Comparison of ENCODE assay signal across 14 cellular contexts in genomic region chr7:45638916-45639315, GRCh38.
DNase-seq lines count a peak whose midpoint lies in the region; FAIRE-seq and TF ChIP-seq lines count a peak whose summit lies in the region.
"Had no signal": no experiment of that assay in that cellular context is flagged by ENCODE, and none has a peak within 500 bp of the region (broad histone marks: within the 10 kb centered on the region; RNA-seq: fewer than 3 reads in every experiment).

No MANE protein-coding gene starts in this region.

- intact Hi-C loops in dorsolateral prefrontal cortex (cut with DNase I), result no loop called here

- TF ChIP-seq CTCF in dorsolateral prefrontal cortex (IDR thresholded peaks at IDR 0.05 in 54 of 56, conservative IDR thresholded peaks at IDR 0.05 in 2 of 56; ENCODE audit: low read depth in 1 of 56, partially characterized antibody in 56 of 56), result no peak

- H3K27me3 ChIP-seq in dorsolateral prefrontal cortex, result no peaks in the 10 kb centered on the region

- H3K4me1 Mint-ChIP-seq in activated T-cell treated with anti-CD3 and anti-CD28 coated beads, Interleukin-2, amount 50 U/mL, for 24 hours (ENCODE audit: low read depth), result no peaks in the 10 kb centered on the region

- DNase-seq in COLO668 (lab: John Stamatoyannopoulos, UW; ENCODE audit: unreplicated experiment) (peak; percentile 69), DMS53 treated with DMSO at 0.1 percent for 48 hours (lab: John Stamatoyannopoulos, UW; ENCODE audit: unreplicated experiment) (peak; percentile 62), NCI-H748 (lab: John Stamatoyannopoulos, UW; ENCODE audit: unreplicated experiment) (peak; percentile 85), dorsolateral prefrontal cortex (no peak), NCI-H2171 treated with DMSO at 0.1 percent for 48 hours (lab: John Stamatoyannopoulos, UW) (no peak)
- no peak for DNase-seq in activated T-cell treated with anti-CD3 and anti-CD28 coated beads, Interleukin-2, amount 50 U/mL, for 24 hours
- DNase-seq: AML-193; CD4-positive, CD25-positive, alpha-beta regulatory T cell; EL; HCEC 1CT; NCI-H187; NCI-H526; T-helper 17 cell had no signal

- no peaks in the 10 kb centered on the region for H3K36me3 Mint-ChIP-seq in activated T-cell treated with anti-CD3 and anti-CD28 coated beads, Interleukin-2, amount 50 U/mL, for 24 hours (ENCODE audit: low read depth)
- H3K36me3 Mint-ChIP-seq: CD4-positive, CD25-positive, alpha-beta regulatory T cell had no signal

- H3K27me3 Mint-ChIP-seq in activated T-cell treated with anti-CD3 and anti-CD28 coated beads, Interleukin-2, amount 50 U/mL, for 24 hours, result no peaks in the 10 kb centered on the region

- FAIRE-seq in islet of Langerhans (lab: Jason Lieb, UNC), result peak; percentile 94

- H3K4me3 Mint-ChIP-seq in activated T-cell treated with anti-CD3 and anti-CD28 coated beads, Interleukin-2, amount 50 U/mL, for 24 hours, result no peak overlapping the region
- H3K4me3 Mint-ChIP-seq: CD4-positive, CD25-positive, alpha-beta regulatory T cell; T-helper 17 cell had no signal

- no peaks in the 10 kb centered on the region for H3K9me3 Mint-ChIP-seq in activated T-cell treated with anti-CD3 and anti-CD28 coated beads, Interleukin-2, amount 50 U/mL, for 24 hours
- H3K9me3 Mint-ChIP-seq: CD4-positive, CD25-positive, alpha-beta regulatory T cell had no signal

- no peak overlapping the region for H3K27ac ChIP-seq in dorsolateral prefrontal cortex

- no peak overlapping the region for H3K4me3 ChIP-seq in dorsolateral prefrontal cortex

- no peak overlapping the region for H3K27ac Mint-ChIP-seq in activated T-cell treated with anti-CD3 and anti-CD28 coated beads, Interleukin-2, amount 50 U/mL, for 24 hours
- H3K27ac Mint-ChIP-seq: CD4-positive, CD25-positive, alpha-beta regulatory T cell; T-helper 17 cell had no signal

Comparison
In these comparisons a context has a peak if more than half of its experiments do, and no peak if none do; other contexts are left out.
1. DNase-seq: peak in COLO668 (single experiment), DMS53 treated with DMSO at 0.1 percent for 48 hours (single experiment) and NCI-H748 (single experiment); none in dorsolateral prefrontal cortex (0 of 10), NCI-H2171 treated with DMSO at 0.1 percent for 48 hours (single experiment) and activated T-cell treated with anti-CD3 and anti-CD28 coated beads, Interleukin-2, amount 50 U/mL, for 24 hours (single experiment).